In the genomic region with DNA sequence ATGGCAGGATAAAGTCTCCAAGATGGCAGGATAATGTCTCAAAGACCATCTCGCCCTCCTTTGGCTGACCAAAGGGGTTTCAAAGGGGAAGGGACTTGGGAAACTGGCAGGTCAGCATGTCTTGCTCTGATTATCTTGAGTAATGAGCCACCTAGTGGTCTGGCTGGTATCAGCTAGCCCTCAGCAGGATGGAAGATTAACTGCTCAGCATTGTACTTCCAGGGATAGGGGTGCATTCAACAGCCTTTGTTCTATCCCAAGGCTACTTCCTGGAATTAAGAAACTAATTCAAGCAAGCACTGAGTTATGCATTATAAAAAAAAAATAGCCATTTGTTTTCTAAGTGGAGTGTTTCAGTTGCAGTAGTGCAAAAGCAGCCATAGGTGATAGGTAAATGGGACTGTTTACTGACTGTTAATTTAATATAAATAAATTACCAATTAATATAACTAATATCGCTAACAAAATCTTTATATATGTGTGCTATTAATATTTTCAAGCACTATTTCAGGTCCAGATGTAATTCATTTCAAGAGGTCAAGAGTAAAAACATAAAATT, we compare ENCODE assay signal across 8 cellular contexts.
DNase-seq lines count a peak whose midpoint lies in the region; ATAC-seq, FAIRE-seq and TF ChIP-seq lines count a peak whose summit lies in the region.

No MANE protein-coding gene starts in this region.

- DNase-seq in AML-193 (lab: John Stamatoyannopoulos, UW) (peak; percentile 9 to 19), H54 (ENCODE audit: insufficient read length, low spot score) (peak; percentile 70), NCI-H2081 treated with DMSO at 0.1 percent for 48 hours (lab: John Stamatoyannopoulos, UW) (peak; percentile 70), amniotic epithelial cell (ENCODE audit: low read depth) (peak; percentile 0), left kidney (ENCODE audit: low read depth, low spot score) (peak; percentile 61), amniotic stem cell (lab: John Stamatoyannopoulos, UW) (no peak)
- DNase-seq in activated CD4-positive, CD25-positive, alpha-beta regulatory T cell treated with anti-CD3 and anti-CD28 coated beads, Interleukin-2, amount 50 U/mL, for 72 hours: no peak

- ATAC-seq in HG03280 (IDR thresholded peaks at IDR 0.05; ENCODE audit: unreplicated experiment): no peak

- TF ChIP-seq POLR2A in H54 (IDR thresholded peaks at IDR 0.05; ENCODE audit: low read depth, low read length): no peak

- FAIRE-seq in H54 (lab: Jason Lieb, UNC): peak; percentile 99

Comparison
In these comparisons a context has a peak if more than half of its experiments do, and no peak if none do; other contexts are left out.
1. DNase-seq: peak in AML-193 (2 of 2), H54 (single experiment), NCI-H2081 treated with DMSO at 0.1 percent for 48 hours (single experiment), amniotic epithelial cell (single experiment) and left kidney (single experiment); none in amniotic stem cell (single experiment) and activated CD4-positive, CD25-positive, alpha-beta regulatory T cell treated with anti-CD3 and anti-CD28 coated beads, Interleukin-2, amount 50 U/mL, for 72 hours (single experiment).